In the genomic region with DNA sequence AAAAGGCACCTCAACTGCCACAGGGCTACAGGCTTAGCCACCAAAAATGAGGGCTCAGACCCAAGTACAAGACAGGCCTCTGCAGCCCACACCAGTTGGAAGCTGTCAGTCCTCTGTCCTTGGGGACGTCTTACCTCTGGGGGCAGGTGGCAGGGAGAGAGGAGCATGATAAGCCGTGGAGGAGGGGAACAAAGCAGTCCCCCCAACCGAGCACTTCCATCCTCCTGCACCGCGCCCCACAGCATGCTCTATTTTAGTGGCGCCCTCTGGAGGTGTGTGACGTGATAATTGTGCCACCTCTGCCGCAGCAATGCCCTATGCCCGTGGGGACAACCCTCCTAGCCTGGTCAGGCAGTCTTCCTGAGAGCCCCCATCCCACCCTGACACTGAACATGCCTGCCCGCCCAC, we compare ENCODE assay signal across 8 cellular contexts. TPM values are rescaled to one million over a fixed set of nuclear protein-coding genes. Genes with fewer than 3 reads are reported as not detected.
DNase-seq lines count a peak whose midpoint lies in the region; ATAC-seq and TF ChIP-seq lines count a peak whose summit lies in the region.

No MANE protein-coding gene starts in this region.

- no peak for ATAC-seq in activated T-helper 17 cell treated with anti-CD3 and anti-CD28 coated beads, Interleukin-2, amount 50 U/mL, for 72 hours (replicated peaks)

- H4K20me1 ChIP-seq in neural cell (ENCODE audit: insufficient read depth): no peaks in the 10 kb centered on the region

- CTCF ChIA-PET in Calu3 (lab: Charles Lee): interaction anchor here (0.6 to 2.4 kb wide), 12 partner anchors 10 to 651 kb away, joined by 3 to 43 read pairs (median 4); partner anchors contain the start of genes GRN and HDAC5
- CTCF ChIA-PET in activated naive CD4-positive, alpha-beta T cell treated with anti-CD3 and anti-CD28 coated beads for 36 hours (lab: Charles Lee): interaction anchor here (0.5 to 2.2 kb wide), 15 partner anchors 10 to 397 kb away, joined by 3 to 10 read pairs (median 4); partner anchors contain the start of gene HDAC5

- DNase-seq in Calu3 (peak; percentile 62), HuH-7 (ENCODE audit: low spot score) (peak; percentile 73), GM03348 (ENCODE audit: low spot score) (no peak), LoVo (ENCODE audit: low spot score) (no peak), T-helper 9 cell (no peak)
- peak; percentile 63 for DNase-seq in activated naive CD4-positive, alpha-beta T cell treated with anti-CD3 and anti-CD28 coated beads for 36 hours

- no peaks in the 10 kb centered on the region for H3K9me3 Mint-ChIP-seq in Calu3 (ENCODE audit: low read depth, unreplicated experiment)
- H3K9me3 Mint-ChIP-seq in activated naive CD4-positive, alpha-beta T cell treated with anti-CD3 and anti-CD28 coated beads for 36 hours: no peaks in the 10 kb centered on the region
- no peaks in the 10 kb centered on the region for H3K9me3 Mint-ChIP-seq in activated T-helper 17 cell treated with anti-CD3 and anti-CD28 coated beads, Interleukin-2, amount 50 U/mL, for 72 hours

- no peaks in the 10 kb centered on the region for H3K9me3 ChIP-seq in neural cell (ENCODE audit: low read length)

- no peak for TF ChIP-seq EP300 in neural cell (conservative IDR thresholded peaks at IDR 0.05; ENCODE audit: poor library complexity, severe bottlenecking)

- TF ChIP-seq CTCF in Calu3 (IDR thresholded peaks at IDR 0.05; ENCODE audit: unreplicated experiment): peak; percentile 77
- TF ChIP-seq CTCF in neural cell (IDR thresholded peaks at IDR 0.05; ENCODE audit: poor library complexity, severe bottlenecking): peak; percentile 43

- no peak overlapping the region for H3K4me3 ChIP-seq in neural cell (ENCODE audit: low read length)

- H3K4me2 ChIP-seq in neural cell (ENCODE audit: low read length): no peak overlapping the region

- H3K9me2 ChIP-seq in neural cell (ENCODE audit: insufficient read depth, low read length): no peaks in the 10 kb centered on the region

- peaks cover 44% of the 10 kb centered on the region for H3K36me3 Mint-ChIP-seq in Calu3 (ENCODE audit: insufficient read depth, unreplicated experiment)
- H3K36me3 Mint-ChIP-seq in activated naive CD4-positive, alpha-beta T cell treated with anti-CD3 and anti-CD28 coated beads for 36 hours (ENCODE audit: low read depth): peaks cover 4% of the 10 kb centered on the region
- H3K36me3 Mint-ChIP-seq in activated T-helper 17 cell treated with anti-CD3 and anti-CD28 coated beads, Interleukin-2, amount 50 U/mL, for 72 hours (ENCODE audit: low read depth): peaks cover 55% of the 10 kb centered on the region

- no peaks in the 10 kb centered on the region for H3K36me3 ChIP-seq in neural cell (ENCODE audit: insufficient read depth, low read length)

- intact Hi-C loops in Calu3 (cut with micrococcal nuclease; ENCODE audit: unreplicated experiment): no loop called here
- intact Hi-C loops in activated naive CD4-positive, alpha-beta T cell treated with anti-CD3 and anti-CD28 coated beads for 36 hours (cut with micrococcal nuclease): loop anchor here (1.0 kb wide), 1 partner anchor 140 kb away; no protein-coding TSS in a partner anchor

- no peak overlapping the region for H3K27ac ChIP-seq in neural cell (ENCODE audit: low read length)

- TF ChIP-seq RAD21 in neural cell (conservative IDR thresholded peaks at IDR 0.05): no peak

- no peaks in the 10 kb centered on the region for H3K27me3 ChIP-seq in neural cell (ENCODE audit: insufficient read depth, low read depth, low read length)

- no peak overlapping the region for H3K4me3 Mint-ChIP-seq in Calu3 (ENCODE audit: low read depth, unreplicated experiment)
- no peak overlapping the region for H3K4me3 Mint-ChIP-seq in activated naive CD4-positive, alpha-beta T cell treated with anti-CD3 and anti-CD28 coated beads for 36 hours
- H3K4me3 Mint-ChIP-seq in activated T-helper 17 cell treated with anti-CD3 and anti-CD28 coated beads, Interleukin-2, amount 50 U/mL, for 72 hours: no peak overlapping the region

- no peak overlapping the region for H3K27ac Mint-ChIP-seq in Calu3 (ENCODE audit: unreplicated experiment)
- H3K27ac Mint-ChIP-seq in activated naive CD4-positive, alpha-beta T cell treated with anti-CD3 and anti-CD28 coated beads for 36 hours: no peak overlapping the region
- H3K27ac Mint-ChIP-seq in activated T-helper 17 cell treated with anti-CD3 and anti-CD28 coated beads, Interleukin-2, amount 50 U/mL, for 72 hours: no peak overlapping the region

- no peaks in the 10 kb centered on the region for H3K27me3 Mint-ChIP-seq in Calu3 (ENCODE audit: unreplicated experiment)
- no peaks in the 10 kb centered on the region for H3K27me3 Mint-ChIP-seq in activated naive CD4-positive, alpha-beta T cell treated with anti-CD3 and anti-CD28 coated beads for 36 hours (ENCODE audit: low read depth)
- no peaks in the 10 kb centered on the region for H3K27me3 Mint-ChIP-seq in activated T-helper 17 cell treated with anti-CD3 and anti-CD28 coated beads, Interleukin-2, amount 50 U/mL, for 72 hours

- H2AFZ ChIP-seq in neural cell (ENCODE audit: low read depth, low read length): no peak overlapping the region

- no peak overlapping the region for H3K9ac ChIP-seq in neural cell (ENCODE audit: low read length)

- no peaks in the 10 kb centered on the region for H3F3A ChIP-seq in neural cell (ENCODE audit: insufficient read depth, low read length, poor library complexity, severe bottlenecking)

- H3K4me1 Mint-ChIP-seq in Calu3 (ENCODE audit: low read depth, unreplicated experiment): peaks cover 13% of the 10 kb centered on the region
- H3K4me1 Mint-ChIP-seq in activated naive CD4-positive, alpha-beta T cell treated with anti-CD3 and anti-CD28 coated beads for 36 hours (ENCODE audit: low read depth): peaks cover 16% of the 10 kb centered on the region
- H3K4me1 Mint-ChIP-seq in activated T-helper 17 cell treated with anti-CD3 and anti-CD28 coated beads, Interleukin-2, amount 50 U/mL, for 72 hours: peaks cover 6% of the 10 kb centered on the region

- BruUV-seq in Calu3 (replicated peaks; lab: Mats Ljungman, UMichigan): no TSS peak

- H3K79me2 ChIP-seq in neural cell (replicated peaks; ENCODE audit: insufficient read depth, low read length): no peaks in the 10 kb centered on the region

TF ChIP-seq in neural cell, 6 proteins besides CTCF, POLR2A, EP300 and RAD21:
- TF ChIP-seq SMC3 (conservative IDR thresholded peaks at IDR 0.05; ENCODE audit: poor library complexity): peak; percentile 15
- no peak for TF ChIP-seq TAF1 (IDR thresholded peaks at IDR 0.05; ENCODE audit: low read depth)

RNA-seq across cellular contexts. Expression of gene G6PC3, which starts 13.6 kb away (rescaled TPM):
- 99.6 and 103 TPM in 2 replicates for total RNA-seq in Calu3 (2022)
- total RNA-seq in activated naive CD4-positive, alpha-beta T cell treated with anti-CD3 and anti-CD28 coated beads for 36 hours: 10 to 100 TPM; 15.9 to 19.4 TPM
- polyA plus RNA-seq in neural cell: 10.8 and 16.7 TPM in 2 replicates
- 19.3 and 22.2 TPM in 2 replicates for polyA minus RNA-seq in neural cell
- total RNA-seq in activated T-helper 17 cell treated with anti-CD3 and anti-CD28 coated beads, Interleukin-2, amount 50 U/mL, for 72 hours: 10 to 100 TPM; 14.9 to 22.8 TPM

RNA-seq across cellular contexts. Expression of gene LSM12, which starts 17.7 kb away (rescaled TPM):
- 79.5 and 90.6 TPM in 2 replicates for total RNA-seq in Calu3 (2022)
- 10 to 100 TPM; 79.8 to 83.9 TPM for total RNA-seq in activated naive CD4-positive, alpha-beta T cell treated with anti-CD3 and anti-CD28 coated beads for 36 hours
- 9.6 and 12.0 TPM in 2 replicates for polyA plus RNA-seq in neural cell
- 25.2 and 26.8 TPM in 2 replicates for polyA minus RNA-seq in neural cell
- total RNA-seq in activated T-helper 17 cell treated with anti-CD3 and anti-CD28 coated beads, Interleukin-2, amount 50 U/mL, for 72 hours: 10 to 100 TPM; 78.6 to 87.6 TPM

RNA-seq across cellular contexts. Expression of gene HDAC5, which starts 39.3 kb away (rescaled TPM):
- total RNA-seq in Calu3 (2022): 22.4 and 22.8 TPM in 2 replicates
- total RNA-seq in activated naive CD4-positive, alpha-beta T cell treated with anti-CD3 and anti-CD28 coated beads for 36 hours: 10 to 100 TPM; 17.9 to 18.9 TPM
- polyA plus RNA-seq in neural cell: 93.0 and 97.8 TPM in 2 replicates
- 90.8 and 111 TPM in 2 replicates for polyA minus RNA-seq in neural cell
- 10 to 100 TPM; 11.0 to 45.4 TPM for total RNA-seq in activated T-helper 17 cell treated with anti-CD3 and anti-CD28 coated beads, Interleukin-2, amount 50 U/mL, for 72 hours

RNA-seq across cellular contexts. Expression of gene HROB, which starts 57.6 kb away (rescaled TPM):
- 24.4 and 24.8 TPM in 2 replicates for total RNA-seq in Calu3 (2022)
- 10 to 100 TPM; 16.9 to 17.6 TPM for total RNA-seq in activated naive CD4-positive, alpha-beta T cell treated with anti-CD3 and anti-CD28 coated beads for 36 hours
- 1.3 TPM in 2 replicates for polyA plus RNA-seq in neural cell
- 1.5 and 1.7 TPM in 2 replicates for polyA minus RNA-seq in neural cell
- 10 to 100 TPM; 17.9 to 23.2 TPM for total RNA-seq in activated T-helper 17 cell treated with anti-CD3 and anti-CD28 coated beads, Interleukin-2, amount 50 U/mL, for 72 hours

Comparison
In these comparisons a context has a peak if more than half of its experiments do, and no peak if none do; other contexts are left out.
1. DNase-seq: peak in Calu3 (single experiment), HuH-7 (single experiment) and activated naive CD4-positive, alpha-beta T cell treated with anti-CD3 and anti-CD28 coated beads for 36 hours (single experiment); none in GM03348 (single experiment), LoVo (single experiment) and T-helper 9 cell (single experiment).